ENCODE assay signal across 17 cellular contexts in genomic region chr1:64495878-64496277, GRCh38. TPM values are rescaled to one million over a fixed set of nuclear protein-coding genes. Genes with fewer than 3 reads are reported as not detected.
DNase-seq lines count a peak whose midpoint lies in the region; ATAC-seq and TF ChIP-seq lines count a peak whose summit lies in the region.
"Had no signal": no experiment of that assay in that cellular context is flagged by ENCODE, and none has a peak within 500 bp of the region (broad histone marks: within the 10 kb centered on the region; RNA-seq: fewer than 3 reads in every experiment).

No MANE protein-coding gene starts in this region.

- H3K4me1 ChIP-seq in PC-3 (ENCODE audit: insufficient read depth, low read length) (peaks cover 10% of the 10 kb centered on the region), osteoblast (ENCODE audit: insufficient read depth, low read length) (no peaks in the 10 kb centered on the region), testis (no peaks in the 10 kb centered on the region)

- DNase-seq in DMS79 treated with DMSO at 0.1 percent for 48 hours (lab: John Stamatoyannopoulos, UW) (peak; percentile 22), DMS79 (lab: John Stamatoyannopoulos, UW) (no peak), NCI-H2107 (lab: John Stamatoyannopoulos, UW) (peak; percentile 37), PC-3 (peak; percentile 49), HK-2 (ENCODE audit: unreplicated experiment) (no peak), osteoblast (ENCODE audit: insufficient read length, low spot score, missing footprints) (no peak), testis (no peak), NAMALWA (ENCODE audit: low spot score) (no peak)
- DNase-seq: 8988T; activated CD4-positive, alpha-beta T cell treated with anti-CD3 and anti-CD28 coated beads for 36 hours; activated CD8-positive, alpha-beta memory T cell treated with anti-CD3 and anti-CD28 coated beads, Interleukin-2, amount 50 U/mL, for 48 hours; activated naive CD4-positive, alpha-beta T cell treated with anti-CD3 and anti-CD28 coated beads for 36 hours; GM23248; MM.1S; Right ventricle myocardium superior; stimulated activated CD4-positive, alpha-beta T cell treated with anti-CD3 and anti-CD28 coated beads, Interleukin-4, amount 100 ng/mL, for 1 hour had no signal

- TF ChIP-seq CTCF in PC-3 (conservative IDR thresholded peaks at IDR 0.05; ENCODE audit: low read depth, low read length) (no peak), osteoblast (IDR thresholded peaks at IDR 0.05; ENCODE audit: extremely low read depth, low read depth, low read length) (no peak), testis (IDR thresholded peaks at IDR 0.05) (no peak)

- BruUV-seq in PC-3 (replicated peaks; lab: Mats Ljungman, UMichigan), result no TSS peak

- no peak overlapping the region for H3K4me2 ChIP-seq in PC-3 (ENCODE audit: low read length)
- H3K4me2 ChIP-seq in osteoblast (ENCODE audit: insufficient read depth, low read length), result no peak overlapping the region

- H2AFZ ChIP-seq in PC-3 (ENCODE audit: low read length), result no peak overlapping the region
- no peak overlapping the region for H2AFZ ChIP-seq in osteoblast (ENCODE audit: low read length)
- H2AFZ ChIP-seq: GM23248 had no signal

- H3K9me2 ChIP-seq in PC-3 (replicated peaks; ENCODE audit: low read length), result no peaks in the 10 kb centered on the region

- H3K79me2 ChIP-seq in PC-3 (ENCODE audit: low read length) (no peaks in the 10 kb centered on the region), osteoblast (ENCODE audit: insufficient read depth, low read length) (no peaks in the 10 kb centered on the region)

- no peaks in the 10 kb centered on the region for H3K36me3 ChIP-seq in PC-3 (ENCODE audit: low read depth, low read length)
- H3K36me3 ChIP-seq in osteoblast (ENCODE audit: insufficient read depth, low read length), result no peaks in the 10 kb centered on the region
- H3K36me3 ChIP-seq in testis (ENCODE audit: low read depth, missing control alignments), result no peaks in the 10 kb centered on the region
- H3K36me3 ChIP-seq: BLaER1 treated with 17β-estradiol and CSF1 and Interleukin-3, amounts not matched to agents 10 nM and 100 nM had no signal

- intact Hi-C loops in PC-3 (cut with micrococcal nuclease) (no loop called here), testis (cut with DNase I; ENCODE audit: low total_unique reads) (no loop called here)

- no peak overlapping the region for H3K4me3 ChIP-seq in PC-3 (ENCODE audit: low read length)
- H3K4me3 ChIP-seq in osteoblast (ENCODE audit: insufficient read depth, low read length), result no peak overlapping the region
- no peak overlapping the region for H3K4me3 ChIP-seq in testis
- H3K4me3 ChIP-seq: BLaER1 treated with 17β-estradiol and CSF1 and Interleukin-3, amounts not matched to agents 10 nM and 100 nM; GM23248 had no signal

- POLR2A ChIA-PET in PC-3 (lab: Charles Lee; ENCODE audit: unreplicated experiment), result no interaction called here

- H3K9ac ChIP-seq in PC-3 (ENCODE audit: low read length), result no peak overlapping the region
- H3K9ac ChIP-seq: BLaER1 treated with 17β-estradiol and CSF1 and Interleukin-3, amounts not matched to agents 10 nM and 100 nM; GM23248 had no signal

- H3K9me3 ChIP-seq in PC-3 (ENCODE audit: low read length) (no peaks in the 10 kb centered on the region), osteoblast (ENCODE audit: low read depth, low read length) (no peaks in the 10 kb centered on the region), testis (no peaks in the 10 kb centered on the region)

- H4K20me1 ChIP-seq in PC-3 (ENCODE audit: low read length) (no peaks in the 10 kb centered on the region), osteoblast (ENCODE audit: insufficient read depth, low read length) (no peaks in the 10 kb centered on the region)
- H4K20me1 ChIP-seq: BLaER1 treated with 17β-estradiol and CSF1 and Interleukin-3, amounts not matched to agents 10 nM and 100 nM had no signal

- ATAC-seq in PC-3, result peak; percentile 92
- ATAC-seq: activated CD4-positive, alpha-beta T cell treated with anti-CD3 and anti-CD28 coated beads for 36 hours had no signal

- WGBS in testis, 2 donors, result 64 to 70% methylated on average over 1 of the region's 1 CpG

- CTCF ChIA-PET in PC-3 (lab: Charles Lee), result interaction anchor here (0.9 kb wide), 1 partner anchor 227 kb away, joined by 3 read pairs; no protein-coding TSS in a partner anchor

- no peak for TF ChIP-seq POLR2A in testis (IDR thresholded peaks at IDR 0.05)

- H3K27me3 ChIP-seq in PC-3 (ENCODE audit: low read length) (no peaks in the 10 kb centered on the region), osteoblast (ENCODE audit: insufficient read depth, low read length) (no peaks in the 10 kb centered on the region), testis (no peaks in the 10 kb centered on the region)
- H3K27me3 ChIP-seq: BLaER1 treated with 17β-estradiol and CSF1 and Interleukin-3, amounts not matched to agents 10 nM and 100 nM had no signal

- H3F3A ChIP-seq in PC-3 (ENCODE audit: low read length, unreplicated experiment), result no peaks in the 10 kb centered on the region

- H3K27ac ChIP-seq in PC-3 (ENCODE audit: low read length) (no peak overlapping the region), osteoblast (ENCODE audit: low read depth, low read length) (no peak overlapping the region), testis (no peak overlapping the region)
- H3K27ac ChIP-seq: BLaER1 treated with 17β-estradiol and CSF1 and Interleukin-3, amounts not matched to agents 10 nM and 100 nM; GM23248 had no signal

RNA-seq across cellular contexts. Expression of gene CACHD1, which starts 25.9 kb away (rescaled TPM):
- total RNA-seq in PC-3 (2014; rRNA removed) (6.6 TPM in 2 replicates), osteoblast (5.1 and 6.8 TPM in 2 replicates), testis (10 to 100 TPM in 1 of 2 donors, 1 to 10 TPM in 1; 8.3 to 10.3 TPM)
- 7.4 TPM for polyA plus RNA-seq in testis (ENCODE audit: insufficient read depth, low read depth, low replicate concordance)

Comparison
In these comparisons a context has a peak if more than half of its experiments do, and no peak if none do; other contexts are left out.
1. DNase-seq: peak in DMS79 treated with DMSO at 0.1 percent for 48 hours (single experiment), NCI-H2107 (single experiment) and PC-3 (single experiment); none in DMS79 (single experiment), HK-2 (single experiment), osteoblast (single experiment), testis (single experiment) and NAMALWA (single experiment).